8 cellular contexts compared by ENCODE assay signal in genomic region chr9:134066923-134067851, GRCh38. TPM values are rescaled to one million over a fixed set of nuclear protein-coding genes. Genes with fewer than 3 reads are reported as not detected.
DNase-seq lines count a peak whose midpoint lies in the region; ATAC-seq, FAIRE-seq and TF ChIP-seq lines count a peak whose summit lies in the region.

No MANE protein-coding gene starts in this region.

- peak overlapping the region; percentile 25 for H2AFZ ChIP-seq in astrocyte (ENCODE audit: low read depth, low read length)
- H2AFZ ChIP-seq in smooth muscle cell (ENCODE audit: low read depth) = no peak overlapping the region

- CTCF ChIA-PET in RWPE1 (lab: Yijun Ruan, JAX) = interaction anchor here (0.6 kb wide), 1 partner anchor 331 kb away, joined by 4 read pairs; no protein-coding TSS in a partner anchor

- peaks cover 21% of the 10 kb centered on the region for H3K27me3 Mint-ChIP-seq in astrocyte (ENCODE audit: low read depth, unreplicated experiment)

- no peak for FAIRE-seq in astrocyte (lab: Jason Lieb, UNC)

- peak; percentile 29 to 37 for DNase-seq in NOMO-1 (lab: John Stamatoyannopoulos, UW; ENCODE audit: unreplicated experiment in 2 of 2)
- no peak for DNase-seq in NOMO-1 treated with dmso at 0.1 percent for 144 hours (lab: John Stamatoyannopoulos, UW; ENCODE audit: unreplicated experiment)
- peak; percentile 59 for DNase-seq in RWPE1 (ENCODE audit: low spot score)
- DNase-seq in astrocyte (ENCODE audit: low read depth) = no peak
- no peak for DNase-seq in smooth muscle cell (lab: John Stamatoyannopoulos, UW; ENCODE audit: unreplicated experiment)
- DNase-seq in hippocampal formation (lab: John Stamatoyannopoulos, UW) = no peak

- no peak for TF ChIP-seq CTCF in RWPE1 (conservative IDR thresholded peaks at IDR 0.05; ENCODE audit: low read depth)
- no peak for TF ChIP-seq CTCF in astrocyte (IDR thresholded peaks at IDR 0.05; ENCODE audit: insufficient read depth, low read depth, low read length)
- TF ChIP-seq CTCF in smooth muscle cell (IDR thresholded peaks at IDR 0.05; ENCODE audit: borderline replicate concordance, insufficient read depth, poor library complexity, severe bottlenecking) = no peak

- peaks cover 48% of the 10 kb centered on the region for H4K20me1 ChIP-seq in astrocyte (ENCODE audit: insufficient read depth, low read length)
- peaks cover 48% of the 10 kb centered on the region for H4K20me1 ChIP-seq in smooth muscle cell (ENCODE audit: low read depth)

- H3K27ac Mint-ChIP-seq in astrocyte (ENCODE audit: unreplicated experiment) = peak overlapping the region; percentile 69

- ATAC-seq in HG02885 (IDR thresholded peaks at IDR 0.05; ENCODE audit: poor library complexity, unreplicated experiment) = peak; percentile 21

- peak overlapping the region; percentile 78 for H3K4me3 ChIP-seq in astrocyte (ENCODE audit: insufficient read depth, low read depth, low read length)
- peak overlapping the region; percentile 80 for H3K4me3 ChIP-seq in iPS-18c (ENCODE audit: insufficient read depth, low read depth, low read length)
- peak overlapping the region; percentile 89 for H3K4me3 ChIP-seq in smooth muscle cell

- no peaks in the 10 kb centered on the region for H3K36me3 Mint-ChIP-seq in astrocyte (ENCODE audit: low read depth, unreplicated experiment)

- H3K27ac ChIP-seq in RWPE1 (peak overlapping the region; percentile 96), astrocyte (ENCODE audit: low read depth, low read length) (peak overlapping the region; percentile 75), smooth muscle cell (ENCODE audit: low read depth) (peak overlapping the region; percentile 6)

- H3K27me3 ChIP-seq in astrocyte (ENCODE audit: insufficient read depth, low read length) (peaks cover 17% of the 10 kb centered on the region), smooth muscle cell (ENCODE audit: low read depth) (peaks cover 2% of the 10 kb centered on the region)

- H3K4me2 ChIP-seq in astrocyte (ENCODE audit: low read length) = peak overlapping the region; percentile 96
- H3K4me2 ChIP-seq in smooth muscle cell = peak overlapping the region; percentile 98

- H3K9me3 ChIP-seq in astrocyte (ENCODE audit: insufficient read depth, low read depth, low read length) (no peaks in the 10 kb centered on the region), iPS-18c (ENCODE audit: control insufficient read depth, insufficient read depth, low read length) (no peaks in the 10 kb centered on the region), smooth muscle cell (replicated peaks; ENCODE audit: low read depth) (no peaks in the 10 kb centered on the region)

- peaks cover 14% of the 10 kb centered on the region for H3K4me1 Mint-ChIP-seq in astrocyte (ENCODE audit: low read depth, unreplicated experiment)

- peak overlapping the region; percentile 92 for H3K4me3 Mint-ChIP-seq in astrocyte (ENCODE audit: unreplicated experiment)

- POLR2A ChIA-PET in RWPE1 (lab: Yijun Ruan, JAX; ENCODE audit: low non-redundant PET) = no interaction called here

- no peaks in the 10 kb centered on the region for H3K36me3 ChIP-seq in astrocyte (ENCODE audit: insufficient read depth, low read length)
- no peaks in the 10 kb centered on the region for H3K36me3 ChIP-seq in smooth muscle cell (ENCODE audit: low read depth)

- H3K9ac ChIP-seq in astrocyte (ENCODE audit: low read length) (peak overlapping the region; percentile 92), smooth muscle cell (ENCODE audit: low read depth) (peak overlapping the region; percentile 80)

- peaks cover 8% of the 10 kb centered on the region for H3F3A ChIP-seq in smooth muscle cell (ENCODE audit: low read depth)

- H3K9me3 Mint-ChIP-seq in astrocyte (ENCODE audit: unreplicated experiment) = no peaks in the 10 kb centered on the region

- H3K79me2 ChIP-seq in astrocyte (ENCODE audit: insufficient read depth, low read length) = peaks cover 52% of the 10 kb centered on the region
- peaks cover 48% of the 10 kb centered on the region for H3K79me2 ChIP-seq in smooth muscle cell (ENCODE audit: low read depth)

- WGBS in smooth muscle cell (ENCODE audit: low lambda C conversion rate) = 1% methylated on average over 89 of the region's 125 CpGs

- H3K4me1 ChIP-seq in astrocyte (ENCODE audit: insufficient read depth, low read length) (peaks cover 13% of the 10 kb centered on the region), smooth muscle cell (ENCODE audit: low read depth) (no peaks in the 10 kb centered on the region)

RNA-seq across cellular contexts. Expression of gene BRD3, which starts 0.6 kb away (rescaled TPM):
- total RNA-seq in astrocyte = 39.6 and 46.7 TPM in 2 replicates
- total RNA-seq in smooth muscle cell = 6.8 and 9.2 TPM in 2 replicates
- 28.8 and 34.1 TPM in 2 replicates for polyA plus RNA-seq in smooth muscle cell

RNA-seq across cellular contexts. Expression of gene BRD3OS, which starts 41.9 kb away (rescaled TPM):
- total RNA-seq in astrocyte = 20.2 and 21.7 TPM in 2 replicates
- 10.9 and 16.1 TPM in 2 replicates for total RNA-seq in smooth muscle cell
- polyA plus RNA-seq in smooth muscle cell = 16.0 and 17.8 TPM in 2 replicates

Comparison
In these comparisons a context has a peak if more than half of its experiments do, and no peak if none do; other contexts are left out.
1. DNase-seq: peak in NOMO-1 (2 of 2) and RWPE1 (single experiment); none in NOMO-1 treated with dmso at 0.1 percent for 144 hours (single experiment), astrocyte (single experiment), smooth muscle cell (single experiment) and hippocampal formation (0 of 2).
2. H3K27ac ChIP-seq: peak in every context shown above with its lines; median percentile 96 in RWPE1; 75 in astrocyte; 6 in smooth muscle cell.
3. Peak in every context shown above with its lines, with median percentiles within 50 percentile points of each other: H3K4me3 ChIP-seq.